ENCODE assay signal across 24 cellular contexts in genomic region chr2:220871909-220872308, GRCh38.
"Had no signal": no experiment of that assay in that cellular context is flagged by ENCODE, and none has a peak within 500 bp of the region (broad histone marks: within the 10 kb centered on the region; RNA-seq: fewer than 3 reads in every experiment).

No MANE protein-coding gene starts in this region.

- H3K4me3 ChIP-seq: coronary artery, lung, mucosa of descending colon, right lobe of liver, thoracic aorta, tibial nerve, vagina had no signal

- H3K9me3 ChIP-seq: mucosa of descending colon, neutrophil, right lobe of liver, thoracic aorta, tibial nerve, vagina had no signal

- H3K36me3 ChIP-seq: neutrophil, right lobe of liver, thoracic aorta, tibial nerve, vagina had no signal

- H2AFZ ChIP-seq: parathyroid adenoma had no signal

- DNase-seq: dermis blood vessel endothelial cell; effector memory CD4-positive, alpha-beta T cell; erythroblast; hypothalamus; kidney; mesenchymal stem cell; mucosa of descending colon; naive B cell; right lobe of liver; small intestine; stimulated activated CD4-positive, alpha-beta T cell treated with anti-CD3 and anti-CD28 coated beads, Interleukin-15, amount 100 ng/mL, for 24 hours; stimulated activated CD4-positive, alpha-beta T cell treated with anti-CD3 and anti-CD28 coated beads, Interleukin-2, amount 100 ng/mL, for 48 hours; stimulated activated naive B cell treated with anti-CD40 and anti-IgM and Interleukin-4, amounts not matched to agents 10 μg/mL and 1 μg/mL and 100 μg/mL, for 72 hours had no signal

- H3K79me2 ChIP-seq: parathyroid adenoma had no signal

- ATAC-seq: left lobe of liver; mucosa of descending colon; natural killer cell treated with Interleukin-12 subunit alpha and Interleukin-12 subunit beta and Interleukin-15 and Interleukin-18, amount 100 ng/mL, for 72 hours; right lobe of liver; stimulated activated naive B cell treated with anti-CD40 and anti-IgM and Interleukin-4, amounts not matched to agents 10 μg/mL and 1 μg/mL and 100 μg/mL, for 72 hours had no signal

- H3K27me3 ChIP-seq: neutrophil, right lobe of liver, tibial nerve, vagina had no signal

- H3K4me1 ChIP-seq: parathyroid adenoma, right lobe of liver, tibial nerve, vagina had no signal

- FAIRE-seq: endothelial cell of umbilical vein, frontal cortex, kidney, small intestine had no signal

- H3K27ac ChIP-seq: coronary artery, neutrophil, parathyroid adenoma, right lobe of liver, thoracic aorta, tibial nerve, vagina had no signal
